Comparison of ENCODE assay signal across 1 cellular context in genomic region chr10:8070440-8070839, GRCh38.
TF ChIP-seq lines count a peak whose summit lies in the region.

No MANE protein-coding gene starts in this region.

TF ChIP-seq in HepG2, 621 proteins besides CTCF, POLR2A, EP300 and RAD21:
- TF ChIP-seq ZNF737 (CRISPR knock-in tag; IDR thresholded peaks at IDR 0.05; ENCODE audit: borderline replicate concordance): no peak
- TF ChIP-seq NFE2 (CRISPR knock-in tag; IDR thresholded peaks at IDR 0.05): no peak
- no peak for TF ChIP-seq HNF4G (IDR thresholded peaks at IDR 0.05; ENCODE audit: borderline replicate concordance, low read depth, low read length)
- TF ChIP-seq HNF4G (CRISPR knock-in tag; IDR thresholded peaks at IDR 0.05; ENCODE audit: borderline replicate concordance, low read depth): no peak
- TF ChIP-seq CREB3 (CRISPR knock-in tag; IDR thresholded peaks at IDR 0.05): no peak
- no peak for TF ChIP-seq ZNF501 (CRISPR knock-in tag; IDR thresholded peaks at IDR 0.05)
- no peak for TF ChIP-seq ZNF891 (CRISPR knock-in tag; IDR thresholded peaks at IDR 0.05)
- no peak for TF ChIP-seq KIAA2018 (CRISPR knock-in tag; IDR thresholded peaks at IDR 0.05; ENCODE audit: borderline replicate concordance)
